In genomic region chr1:94045465-94046056, GRCh38 we compare ENCODE assay signal across 8 cellular contexts.
DNase-seq lines count a peak whose midpoint lies in the region; ATAC-seq and TF ChIP-seq lines count a peak whose summit lies in the region.

No MANE protein-coding gene starts in this region.

- no peak for TF ChIP-seq EP300 in suprapubic skin (IDR thresholded peaks at IDR 0.05)

- H3K36me3 ChIP-seq in muscle layer of duodenum (ENCODE audit: control insufficient read depth in 1 of 2, insufficient read depth in 2 of 2, low read length in 2 of 2), result no peaks in the 10 kb centered on the region
- H3K36me3 ChIP-seq in suprapubic skin, result no peaks in the 10 kb centered on the region

- WGBS in suprapubic skin, result 18% methylated on average over 22 of the region's 22 CpGs

- H3K27ac ChIP-seq in muscle layer of duodenum (ENCODE audit: low read length), result no peak overlapping the region
- H3K27ac ChIP-seq in suprapubic skin, result peak overlapping the region; percentile 75

- peak overlapping the region; percentile 20 for H3K4me3 ChIP-seq in fibroblast of mammary gland (ENCODE audit: control insufficient read depth, low read depth, low read length)
- peak overlapping the region; percentile 8 to 41 for H3K4me3 ChIP-seq in muscle layer of duodenum (ENCODE audit: low read depth in 1 of 2, low read length in 2 of 2)
- no peak overlapping the region for H3K4me3 ChIP-seq in suprapubic skin

- TF ChIP-seq POLR2A in suprapubic skin (IDR thresholded peaks at IDR 0.05), result no peak

- no peaks in the 10 kb centered on the region for H3K27me3 ChIP-seq in muscle layer of duodenum (ENCODE audit: low read depth, low read length)
- no peaks in the 10 kb centered on the region for H3K27me3 ChIP-seq in suprapubic skin

- TF ChIP-seq CTCF in AG09319 (IDR thresholded peaks at IDR 0.05; ENCODE audit: low read depth, low read length) (peak; percentile 74), fibroblast of mammary gland (conservative IDR thresholded peaks at IDR 0.05; ENCODE audit: control insufficient read depth, insufficient read depth, low read depth, low read length) (peak; percentile 77), suprapubic skin (IDR thresholded peaks at IDR 0.05) (peak; percentile 64 to 72)

- peak; percentile 50 for ATAC-seq in GM18909 (IDR thresholded peaks at IDR 0.05; ENCODE audit: poor library complexity, unreplicated experiment)

- H3K4me1 ChIP-seq in muscle layer of duodenum (ENCODE audit: control insufficient read depth in 1 of 2, insufficient read depth in 2 of 2, low read length in 2 of 2) (peaks cover 4 to 5% of the 10 kb centered on the region in 2 donors), suprapubic skin (peaks cover 26% of the 10 kb centered on the region)

- DNase-seq in AG09319 (ENCODE audit: extremely low read depth, low read depth) (peak; percentile 79), NCI-H226 (peak; percentile 90), fibroblast of mammary gland (ENCODE audit: low read depth) (peak; percentile 93), suprapubic skin (ENCODE audit: low spot score in 2 of 2) (peak; percentile 91)
- DNase-seq in activated CD8-positive, alpha-beta memory T cell treated with anti-CD3 and anti-CD28 coated beads, Interleukin-2, amount 50 U/mL, for 48 hours, result peak; percentile 70
- DNase-seq in effector CD8-positive, alpha-beta T cell (lab: John Stamatoyannopoulos, UW), result no peak

- H3K9me3 ChIP-seq in muscle layer of duodenum (ENCODE audit: control insufficient read depth in 1 of 2, low read length in 2 of 2) (no peaks in the 10 kb centered on the region), suprapubic skin (no peaks in the 10 kb centered on the region)
